Comparison of ENCODE assay signal across 11 cellular contexts in the genomic region with DNA sequence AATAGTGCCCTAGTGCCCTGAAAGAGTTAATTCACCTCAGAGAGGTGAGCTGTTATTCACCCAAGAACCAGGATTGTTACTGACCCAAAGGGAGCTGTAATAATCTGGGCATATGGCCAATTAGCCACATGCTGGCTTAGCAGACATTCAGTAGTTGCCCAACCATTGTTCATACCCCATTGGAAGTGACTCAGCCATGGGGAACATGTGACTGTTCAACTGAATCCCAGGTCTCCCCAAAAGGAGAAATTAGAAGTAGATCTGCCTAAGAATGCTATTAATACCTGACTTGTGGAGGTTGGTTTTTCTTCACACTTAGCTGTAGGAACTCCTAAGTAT.
DNase-seq lines count a peak whose midpoint lies in the region; ATAC-seq and TF ChIP-seq lines count a peak whose summit lies in the region.
"Had no signal": no experiment of that assay in that cellular context is flagged by ENCODE, and none has a peak within 500 bp of the region (broad histone marks: within the 10 kb centered on the region; RNA-seq: fewer than 3 reads in every experiment).

No MANE protein-coding gene starts in this region.

- H3K9me3 ChIP-seq in sigmoid colon (peaks cover 0 to 2% (median 0%) of the 10 kb centered on the region in 4 donors), prostate gland (no peaks in the 10 kb centered on the region)

- H3K4me3 ChIP-seq in epithelial cell of proximal tubule (ENCODE audit: low read depth, low read length), result no peak overlapping the region
- H3K4me3 ChIP-seq in sigmoid colon, result no peak overlapping the region
- H3K4me3 ChIP-seq in prostate gland, result no peak overlapping the region
- H3K4me3 ChIP-seq: BLaER1 treated with 17β-estradiol and CSF1 and Interleukin-3, amounts not matched to agents 10 nM and 100 nM; left ventricle myocardium inferior had no signal

- DNase-seq in SIG-M5 treated with dmso at 0.1 percent for 504 hours (lab: John Stamatoyannopoulos, UW; ENCODE audit: unreplicated experiment), result peak; percentile 19
- no peak for DNase-seq in SIG-M5 (lab: John Stamatoyannopoulos, UW)
- DNase-seq in NCI-H748 treated with DMSO at 0.1 percent for 48 hours (lab: John Stamatoyannopoulos, UW), result peak; percentile 72
- DNase-seq in epithelial cell of proximal tubule (ENCODE audit: low read depth), result peak; percentile 98
- no peak for DNase-seq in sigmoid colon
- DNase-seq in prostate gland (ENCODE audit: low spot score), result no peak
- DNase-seq: activated gamma-delta T cell treated with Interleukin-2 at 50 U/mL for 16 hours, left ventricle myocardium inferior had no signal

- TF ChIP-seq POLR2A in sigmoid colon (IDR thresholded peaks at IDR 0.05) (no peak), prostate gland (IDR thresholded peaks at IDR 0.05) (no peak)

- TF ChIP-seq EP300 in sigmoid colon (IDR thresholded peaks at IDR 0.05), result no peak

- ATAC-seq in HG02610 (IDR thresholded peaks at IDR 0.05; ENCODE audit: unreplicated experiment) (no peak), GM18907 (IDR thresholded peaks at IDR 0.05; ENCODE audit: unreplicated experiment) (no peak)

- H3K36me3 ChIP-seq in sigmoid colon, result no peaks in the 10 kb centered on the region
- H3K36me3 ChIP-seq in prostate gland, result no peaks in the 10 kb centered on the region
- H3K36me3 ChIP-seq: BLaER1 treated with 17β-estradiol and CSF1 and Interleukin-3, amounts not matched to agents 10 nM and 100 nM; left ventricle myocardium inferior had no signal

- H3K27ac ChIP-seq in sigmoid colon, result no peak overlapping the region
- H3K27ac ChIP-seq in prostate gland, result no peak overlapping the region
- H3K27ac ChIP-seq: left ventricle myocardium inferior had no signal

- H3K4me1 ChIP-seq in sigmoid colon (no peaks in the 10 kb centered on the region), prostate gland (replicated peaks) (no peaks in the 10 kb centered on the region)
- H3K4me1 ChIP-seq: left ventricle myocardium inferior had no signal

- H3K27me3 ChIP-seq in sigmoid colon (no peaks in the 10 kb centered on the region), prostate gland (replicated peaks; ENCODE audit: insufficient read depth) (no peaks in the 10 kb centered on the region)
- H3K27me3 ChIP-seq: BLaER1 treated with 17β-estradiol and CSF1 and Interleukin-3, amounts not matched to agents 10 nM and 100 nM had no signal

- intact Hi-C loops in sigmoid colon (cut with DNase I), result no loop called here
- intact Hi-C loops in prostate gland (cut with DNase I), result no loop called here

- TF ChIP-seq CTCF in epithelial cell of proximal tubule (conservative IDR thresholded peaks at IDR 0.05; ENCODE audit: low read depth, low read length) (no peak), sigmoid colon (IDR thresholded peaks at IDR 0.05) (no peak), prostate gland (IDR thresholded peaks at IDR 0.05) (no peak)

Comparison
In these comparisons a context has a peak if more than half of its experiments do, and no peak if none do; other contexts are left out.
1. DNase-seq: peak in SIG-M5 treated with dmso at 0.1 percent for 504 hours (single experiment), NCI-H748 treated with DMSO at 0.1 percent for 48 hours (single experiment) and epithelial cell of proximal tubule (single experiment); none in SIG-M5 (single experiment), sigmoid colon (single experiment) and prostate gland (single experiment).